Comparison of ENCODE assay signal across 24 cellular contexts in genomic region chr4:174663254-174663653, GRCh38.
DNase-seq lines count a peak whose midpoint lies in the region; ATAC-seq and TF ChIP-seq lines count a peak whose summit lies in the region.
"Had no signal": no experiment of that assay in that cellular context is flagged by ENCODE, and none has a peak within 500 bp of the region (broad histone marks: within the 10 kb centered on the region; RNA-seq: fewer than 3 reads in every experiment).

No MANE protein-coding gene starts in this region.

- H3K4me3 ChIP-seq in SK-N-SH (ENCODE audit: low read depth in 2 of 2, low read length in 1 of 2): no peak overlapping the region
- no peak overlapping the region for H3K4me3 ChIP-seq in coronary artery
- H3K4me3 ChIP-seq: cardiac muscle cell, HAP-1, skin epidermis, thyroid gland had no signal

- H3K27ac Mint-ChIP-seq in endothelial cell (ENCODE audit: unreplicated experiment): no peak overlapping the region
- H3K27ac Mint-ChIP-seq: activated naive CD8-positive, alpha-beta T cell treated with anti-CD3 and anti-CD28 coated beads for 36 hours; memory B cell; WTC11 had no signal

- H3K27me3 Mint-ChIP-seq in endothelial cell (ENCODE audit: unreplicated experiment): no peaks in the 10 kb centered on the region
- H3K27me3 Mint-ChIP-seq: memory B cell had no signal

- no peaks in the 10 kb centered on the region for H3K79me2 ChIP-seq in SK-N-SH (ENCODE audit: insufficient read depth)

- TF ChIP-seq CTCF in SK-N-SH (IDR thresholded peaks at IDR 0.05): no peak
- no peak for TF ChIP-seq CTCF in endothelial cell (IDR thresholded peaks at IDR 0.05; ENCODE audit: unreplicated experiment)
- TF ChIP-seq CTCF in coronary artery (IDR thresholded peaks at IDR 0.05): no peak

- H3K9me3 ChIP-seq in SK-N-SH: no peaks in the 10 kb centered on the region
- H3K9me3 ChIP-seq: HAP-1, neutrophil, thyroid gland had no signal

- CTCF ChIA-PET in SK-N-SH (lab: Yijun Ruan, JAX): no interaction called here

- H3K4me1 ChIP-seq in SK-N-SH (ENCODE audit: control insufficient read depth in 1 of 2, insufficient read depth in 2 of 2, low read depth in 1 of 2, low read length in 1 of 2): no peaks in the 10 kb centered on the region
- H3K4me1 ChIP-seq: HAP-1, thyroid gland had no signal

- H3K4me2 ChIP-seq in SK-N-SH: no peak overlapping the region

- H4K20me1 ChIP-seq in SK-N-SH (ENCODE audit: insufficient read depth): no peaks in the 10 kb centered on the region

- no peaks in the 10 kb centered on the region for H3K36me3 Mint-ChIP-seq in endothelial cell (ENCODE audit: low read depth, unreplicated experiment)
- H3K36me3 Mint-ChIP-seq: activated naive CD8-positive, alpha-beta T cell treated with anti-CD3 and anti-CD28 coated beads for 36 hours; memory B cell had no signal

- POLR2A ChIA-PET in SK-N-SH (lab: Yijun Ruan, JAX): no interaction called here

- H3K4me1 Mint-ChIP-seq in endothelial cell (ENCODE audit: unreplicated experiment): no peaks in the 10 kb centered on the region
- H3K4me1 Mint-ChIP-seq: activated naive CD8-positive, alpha-beta T cell treated with anti-CD3 and anti-CD28 coated beads for 36 hours; memory B cell had no signal

- no peaks in the 10 kb centered on the region for H3K9me2 ChIP-seq in SK-N-SH

- no peaks in the 10 kb centered on the region for H3F3A ChIP-seq in SK-N-SH (replicated peaks; ENCODE audit: insufficient read depth)

- DNase-seq in SK-N-SH: no peak
- DNase-seq in amniotic stem cell (lab: John Stamatoyannopoulos, UW): peak; percentile 2
- peak; percentile 71 for DNase-seq in fibroblast of gingiva (ENCODE audit: low read depth)
- DNase-seq in endothelial cell (ENCODE audit: low spot score): no peak
- no peak for DNase-seq in coronary artery (ENCODE audit: low spot score)
- DNase-seq: activated CD4-positive, alpha-beta T cell treated with anti-CD3 and anti-CD28 coated beads, Interleukin-2, amount 50 U/mL, for 48 hours; activated naive CD8-positive, alpha-beta T cell treated with anti-CD3 and anti-CD28 coated beads for 36 hours; COR-L47; dermis blood vessel endothelial cell; DMS79 treated with DMSO at 0.1 percent for 48 hours; NCI-H146; NCI-H510A treated with DMSO at 0.1 percent for 48 hours; stimulated activated naive CD4-positive, alpha-beta T cell; thyroid gland had no signal

- WGBS in SK-N-SH (ENCODE audit: low lambda C conversion rate): 11% methylated on average over 3 of the region's 3 CpGs

- H3K9me3 Mint-ChIP-seq in endothelial cell (ENCODE audit: unreplicated experiment): no peaks in the 10 kb centered on the region
- H3K9me3 Mint-ChIP-seq: activated naive CD8-positive, alpha-beta T cell treated with anti-CD3 and anti-CD28 coated beads for 36 hours; memory B cell had no signal

- H3K9ac ChIP-seq in SK-N-SH: no peak overlapping the region

- ATAC-seq in SK-N-SH treated with all-trans-retinoic acid at 6 μM for 48 hours (peak; percentile 54), GM19035 (IDR thresholded peaks at IDR 0.05; ENCODE audit: unreplicated experiment) (no peak), GM19395 (IDR thresholded peaks at IDR 0.05; ENCODE audit: unreplicated experiment) (no peak)
- ATAC-seq: WTC11 had no signal

- TF ChIP-seq EP300 in SK-N-SH (IDR thresholded peaks at IDR 0.05; ENCODE audit: borderline replicate concordance in 1 of 2, low read depth in 1 of 2, low read length in 1 of 2): no peak

- no peaks in the 10 kb centered on the region for H3K27me3 ChIP-seq in SK-N-SH (ENCODE audit: insufficient read depth)
- H3K27me3 ChIP-seq: cardiac muscle cell, thyroid gland had no signal

- no peak overlapping the region for H2AFZ ChIP-seq in SK-N-SH (ENCODE audit: low read depth)

- H3K27ac ChIP-seq in SK-N-SH (ENCODE audit: low read depth in 2 of 2, low read length in 1 of 2): no peak overlapping the region
- H3K27ac ChIP-seq in coronary artery: no peak overlapping the region
- H3K27ac ChIP-seq: 22Rv1, cardiac muscle cell, neutrophil, skin epidermis, thyroid gland had no signal

- no peaks in the 10 kb centered on the region for H3K36me3 ChIP-seq in SK-N-SH (replicated peaks in 1 of 2; ENCODE audit: control insufficient read depth in 1 of 2, insufficient read depth in 2 of 2, low read length in 1 of 2)
- H3K36me3 ChIP-seq: cardiac muscle cell, HAP-1, neutrophil, thyroid gland had no signal

- TF ChIP-seq RAD21 in SK-N-SH (IDR thresholded peaks at IDR 0.05; ENCODE audit: low read length): no peak

- H3K4me3 Mint-ChIP-seq in endothelial cell (ENCODE audit: unreplicated experiment): no peak overlapping the region
- H3K4me3 Mint-ChIP-seq: activated naive CD8-positive, alpha-beta T cell treated with anti-CD3 and anti-CD28 coated beads for 36 hours; memory B cell; WTC11 had no signal

TF ChIP-seq in SK-N-SH treated with all-trans-retinoic acid at 6 μM for 48 hours, 23 proteins besides CTCF, POLR2A, EP300 and RAD21:
- TF ChIP-seq TCF4 (CRISPR knock-in tag; IDR thresholded peaks at IDR 0.05; ENCODE audit: borderline replicate concordance) (no peak), ZNF565 (CRISPR knock-in tag; conservative IDR thresholded peaks at IDR 0.05; ENCODE audit: low read depth) (no peak), PATZ1 (CRISPR knock-in tag; IDR thresholded peaks at IDR 0.05; ENCODE audit: borderline replicate concordance) (no peak), OSR1 (CRISPR knock-in tag; IDR thresholded peaks at IDR 0.05) (no peak), ISL1 (CRISPR knock-in tag; IDR thresholded peaks at IDR 0.05) (0 out of 2 replicates have a peak, but pooled peaks have one; percentile 11), ZNF8 (CRISPR knock-in tag; IDR thresholded peaks at IDR 0.05) (no peak)

TF ChIP-seq in SK-N-SH, 30 proteins besides CTCF, POLR2A, EP300 and RAD21:
- TF ChIP-seq MXI1 (IDR thresholded peaks at IDR 0.05; ENCODE audit: low read depth, low read length) (no peak), POLR2AphosphoS5 (IDR thresholded peaks at IDR 0.05; ENCODE audit: low read depth, low read length) (no peak), MAX (IDR thresholded peaks at IDR 0.05; ENCODE audit: low read depth) (no peak), JUND (IDR thresholded peaks at IDR 0.05) (no peak), SMC3 (IDR thresholded peaks at IDR 0.05; ENCODE audit: low read depth, low read length) (no peak), TEAD4 (IDR thresholded peaks at IDR 0.05; ENCODE audit: borderline replicate concordance, insufficient read depth) (no peak), FOXM1 (IDR thresholded peaks at IDR 0.05; ENCODE audit: low read depth) (no peak), ZBTB33 (IDR thresholded peaks at IDR 0.05; ENCODE audit: borderline replicate concordance, low read depth) (no peak), GABPA (IDR thresholded peaks at IDR 0.05; ENCODE audit: low read depth) (no peak), TAF1 (IDR thresholded peaks at IDR 0.05; ENCODE audit: borderline replicate concordance, low read depth, low read length) (no peak), NFIC (IDR thresholded peaks at IDR 0.05; ENCODE audit: borderline replicate concordance) (no peak), RXRA (IDR thresholded peaks at IDR 0.05; ENCODE audit: borderline replicate concordance, low read depth) (no peak), PBX3 (IDR thresholded peaks at IDR 0.05) (no peak), ELF1 (IDR thresholded peaks at IDR 0.05) (no peak), RCOR1 (IDR thresholded peaks at IDR 0.05; ENCODE audit: low read length) (no peak), USF1 (IDR thresholded peaks at IDR 0.05; ENCODE audit: borderline replicate concordance, low read depth) (no peak), RFX5 (IDR thresholded peaks at IDR 0.05; ENCODE audit: low read length) (no peak)

Comparison
In these comparisons a context has a peak if more than half of its experiments do, and no peak if none do; other contexts are left out.
1. DNase-seq: peak in amniotic stem cell (single experiment) and fibroblast of gingiva (single experiment); none in SK-N-SH (single experiment), endothelial cell (single experiment) and coronary artery (single experiment).